In the genomic region with DNA sequence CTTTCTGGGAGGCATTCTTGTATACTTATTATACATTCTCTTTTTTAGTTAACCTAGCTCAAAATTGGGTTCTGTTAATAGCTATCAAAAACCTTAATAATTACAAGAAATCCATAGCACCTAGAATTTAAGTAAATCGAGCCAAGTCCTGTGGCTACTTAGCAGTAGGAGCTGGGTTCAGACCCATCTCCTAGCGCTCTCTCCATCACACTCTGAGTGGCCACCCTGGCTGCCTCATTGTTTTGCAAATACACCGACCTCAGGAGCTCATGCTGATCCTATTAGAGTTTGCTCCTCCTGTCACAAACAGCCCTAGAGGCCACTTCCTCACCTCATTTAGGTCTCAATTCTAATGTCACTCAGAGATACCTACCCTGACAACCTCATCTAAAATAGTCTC, we compare ENCODE assay signal across 32 cellular contexts. TPM values are rescaled to one million over a fixed set of nuclear protein-coding genes. Genes with fewer than 3 reads are reported as not detected.
A peak's percentile ranks its signal among the peaks of the same experiment; 100 is the strongest.
DNase-seq lines count a peak whose midpoint lies in the region; ATAC-seq, FAIRE-seq and TF ChIP-seq lines count a peak whose summit lies in the region.
"Had no signal": no experiment of that assay in that cellular context is flagged by ENCODE, and none has a peak within 500 bp of the region (broad histone marks: within the 10 kb centered on the region; RNA-seq: fewer than 3 reads in every experiment).

No MANE protein-coding gene starts in this region.

- TF ChIP-seq CTCF in A549 (IDR thresholded peaks at IDR 0.05) (no peak), left ventricle myocardium inferior (IDR thresholded peaks at IDR 0.05; ENCODE audit: borderline replicate concordance) (no peak)

- no peak for FAIRE-seq in A549 (lab: Jason Lieb, UNC)
- FAIRE-seq: endometrium, RCC 7860, small intestine, TTC549 had no signal

- TF ChIP-seq RAD21 in A549 (conservative IDR thresholded peaks at IDR 0.05 in 1 of 2, IDR thresholded peaks at IDR 0.05 in 1 of 2): no peak

- peaks cover 41% of the 10 kb centered on the region for H3K4me1 Mint-ChIP-seq in activated CD4-positive, alpha-beta memory T cell treated with anti-CD3 and anti-CD28 coated beads for 36 hours (ENCODE audit: low read depth)

- WGBS in A549 (ENCODE audit: missing lambda C conversion rate): 80% methylated on average over 3 of the region's 3 CpGs

- intact Hi-C loops in activated CD4-positive, alpha-beta memory T cell treated with anti-CD3 and anti-CD28 coated beads for 36 hours (cut with micrococcal nuclease): loop anchor here (5.0 kb wide), 1 partner anchor 159 kb away; no protein-coding TSS in a partner anchor
- intact Hi-C loops in left ventricle myocardium inferior (cut with micrococcal nuclease): no loop called here

- H3K4me2 ChIP-seq in A549: peak overlapping the region; percentile 69; the same call in 2 of the 3 replicates

- H3K4me3 ChIP-seq in A549: no peak overlapping the region
- H3K4me3 ChIP-seq in H7 (ENCODE audit: insufficient read depth, low read depth, low read length): no peak overlapping the region
- peak overlapping the region; percentile 30 for H3K4me3 ChIP-seq in adipocyte (ENCODE audit: low read length)
- no peak overlapping the region for H3K4me3 ChIP-seq in left ventricle myocardium inferior
- H3K4me3 ChIP-seq: ascending aorta, gastroesophageal sphincter, SJCRH30, transverse colon had no signal

- ATAC-seq in A549 (no peak), GM21390 (IDR thresholded peaks at IDR 0.05; ENCODE audit: unreplicated experiment) (no peak)
- ATAC-seq: gastroesophageal sphincter; naive thymus-derived CD8-positive, alpha-beta T cell had no signal

- H3K4me1 ChIP-seq in A549 (peaks cover 29% of the 10 kb centered on the region), adipocyte (ENCODE audit: control insufficient read depth, insufficient read depth, low read length) (peaks cover 37% of the 10 kb centered on the region), left ventricle myocardium inferior (peaks cover 24% of the 10 kb centered on the region)
- H3K4me1 ChIP-seq: ascending aorta, BE2C, gastroesophageal sphincter, transverse colon had no signal

- TF ChIP-seq EP300 in A549 (IDR thresholded peaks at IDR 0.05): no peak

- no peak overlapping the region for H3K27ac Mint-ChIP-seq in activated CD4-positive, alpha-beta memory T cell treated with anti-CD3 and anti-CD28 coated beads for 36 hours
- H3K27ac Mint-ChIP-seq: activated naive CD8-positive, alpha-beta T cell; T-helper 1 cell treated with Interleukin-12 subunit alpha and Interleukin-12 subunit beta and Interleukin-4 antibody, amounts not matched to agents 30 μg/mL and 1 μg/mL, for 36 hours had no signal

- H3K9ac ChIP-seq in adipocyte (ENCODE audit: low read length): no peak overlapping the region

- no peaks in the 10 kb centered on the region for H3K9me3 Mint-ChIP-seq in activated CD4-positive, alpha-beta memory T cell treated with anti-CD3 and anti-CD28 coated beads for 36 hours
- H3K9me3 Mint-ChIP-seq: CD8-positive, alpha-beta memory T cell; naive thymus-derived CD8-positive, alpha-beta T cell; T-helper 1 cell treated with Interleukin-12 subunit alpha and Interleukin-12 subunit beta and Interleukin-4 antibody, amounts not matched to agents 30 μg/mL and 1 μg/mL, for 36 hours had no signal

- H3K9me3 ChIP-seq in A549: peaks cover 7% of the 10 kb centered on the region; the same call in 1 of the 3 replicates
- no peaks in the 10 kb centered on the region for H3K9me3 ChIP-seq in adipocyte (ENCODE audit: control insufficient read depth, low read length)
- peaks cover 5% of the 10 kb centered on the region for H3K9me3 ChIP-seq in left ventricle myocardium inferior (replicated peaks)
- H3K9me3 ChIP-seq: ascending aorta, BE2C, gastroesophageal sphincter, SJCRH30, transverse colon had no signal

- TF ChIP-seq POLR2A in A549 (IDR thresholded peaks at IDR 0.05; ENCODE audit: low read length): no peak

- peaks cover 2% of the 10 kb centered on the region for H3K27me3 Mint-ChIP-seq in activated CD4-positive, alpha-beta memory T cell treated with anti-CD3 and anti-CD28 coated beads for 36 hours
- H3K27me3 Mint-ChIP-seq: CD8-positive, alpha-beta memory T cell had no signal

- no peak overlapping the region for H3K4me3 Mint-ChIP-seq in activated CD4-positive, alpha-beta memory T cell treated with anti-CD3 and anti-CD28 coated beads for 36 hours
- H3K4me3 Mint-ChIP-seq: activated naive CD8-positive, alpha-beta T cell; CD8-positive, alpha-beta memory T cell; naive thymus-derived CD8-positive, alpha-beta T cell; T-helper 1 cell treated with Interleukin-12 subunit alpha and Interleukin-12 subunit beta and Interleukin-4 antibody, amounts not matched to agents 30 μg/mL and 1 μg/mL, for 36 hours had no signal

- H3K36me3 Mint-ChIP-seq in activated CD4-positive, alpha-beta memory T cell treated with anti-CD3 and anti-CD28 coated beads for 36 hours: no peaks in the 10 kb centered on the region
- H3K36me3 Mint-ChIP-seq: naive thymus-derived CD8-positive, alpha-beta T cell had no signal

- H3K27me3 ChIP-seq in H7 (ENCODE audit: control insufficient read depth, insufficient read depth, low read length) (no peaks in the 10 kb centered on the region), adipocyte (replicated peaks; ENCODE audit: control insufficient read depth, insufficient read depth, low read length) (no peaks in the 10 kb centered on the region), left ventricle myocardium inferior (ENCODE audit: low read depth) (no peaks in the 10 kb centered on the region)
- H3K27me3 ChIP-seq: ascending aorta, BE2C, gastroesophageal sphincter, SJCRH30, transverse colon had no signal

- peak overlapping the region; percentile 60 to 81; a peak in 5 of 6 replicates for H3K27ac ChIP-seq in A549
- no peak overlapping the region for H3K27ac ChIP-seq in left ventricle myocardium inferior (replicated peaks)
- H3K27ac ChIP-seq: ascending aorta, gastroesophageal sphincter, SJCRH30, transverse colon had no signal

- POLR2A ChIA-PET in A549 (lab: Yijun Ruan, JAX): no interaction called here
- POLR2A ChIA-PET in activated CD4-positive, alpha-beta memory T cell treated with anti-CD3 and anti-CD28 coated beads for 36 hours (lab: Charles Lee): no interaction called here

- DNase-seq in A549 (ENCODE audit: low read depth in 1 of 2, low spot score in 1 of 2): no peak
- DNase-seq in H7: peak; percentile 68
- DNase-seq in adipocyte (ENCODE audit: low read depth): no peak
- peak; percentile 14 for DNase-seq in iPS DF 4.7 (ENCODE audit: extremely low read depth, low spot score)
- DNase-seq in DMS53 treated with DMSO at 0.1 percent for 48 hours (lab: John Stamatoyannopoulos, UW; ENCODE audit: unreplicated experiment): no peak
- no peak for DNase-seq in activated CD4-positive, alpha-beta memory T cell treated with anti-CD3 and anti-CD28 coated beads for 36 hours
- DNase-seq in left ventricle myocardium inferior: no peak
- DNase-seq: ACHN; activated CD4-positive, CD25-positive, alpha-beta regulatory T cell treated with anti-CD3 and anti-CD28 coated beads, Interleukin-2, amount 50 U/mL, for 72 hours; activated T-cell treated with anti-CD3 and anti-CD28 coated beads for 4 hours; BE2C; CD8-positive, alpha-beta memory T cell; central memory CD4-positive, alpha-beta T cell; dermis blood vessel endothelial cell; DMS79; hippocampal formation; naive thymus-derived CD8-positive, alpha-beta T cell; NCI-H187; NCI-H2171 treated with DMSO at 0.1 percent for 48 hours; NCI-H524 treated with DMSO at 0.1 percent for 48 hours; SJCRH30; small intestine; stimulated activated CD4-positive, alpha-beta T cell treated with anti-CD3 and anti-CD28 coated beads, Interleukin-1b, Interleukin-23, amount 100 ng/mL, for 48 hours; transverse colon had no signal

- CTCF ChIA-PET in A549 (lab: Yijun Ruan, JAX): interaction anchor here (0.9 to 1.5 kb wide), 5 partner anchors 10 to 206 kb away, joined by 3 to 4 read pairs (median 3); partner anchors contain the start of gene OSBPL3
- CTCF ChIA-PET in activated CD4-positive, alpha-beta memory T cell treated with anti-CD3 and anti-CD28 coated beads for 36 hours (lab: Charles Lee): interaction anchor here (1.1 to 2.2 kb wide), 4 partner anchors 44 to 214 kb away, joined by 4 to 10 read pairs (median 6); no protein-coding TSS in a partner anchor

- H3K36me3 ChIP-seq in H7 (replicated peaks; ENCODE audit: control insufficient read depth, insufficient read depth, low read length) (no peaks in the 10 kb centered on the region), adipocyte (ENCODE audit: control insufficient read depth, insufficient read depth, low read length, severe bottlenecking) (no peaks in the 10 kb centered on the region), left ventricle myocardium inferior (no peaks in the 10 kb centered on the region)
- H3K36me3 ChIP-seq: ascending aorta, BE2C, gastroesophageal sphincter, SJCRH30, transverse colon had no signal

TF ChIP-seq in A549, 52 proteins besides CTCF, POLR2A, EP300 and RAD21 (continues in another document):
- TF ChIP-seq SMC3 (IDR thresholded peaks at IDR 0.05) (no peak), POLR2AphosphoS2 (conservative IDR thresholded peaks at IDR 0.05; ENCODE audit: low read length) (no peak), JUNB (IDR thresholded peaks at IDR 0.05) (no peak)
- TF ChIP-seq, protein P1, sequence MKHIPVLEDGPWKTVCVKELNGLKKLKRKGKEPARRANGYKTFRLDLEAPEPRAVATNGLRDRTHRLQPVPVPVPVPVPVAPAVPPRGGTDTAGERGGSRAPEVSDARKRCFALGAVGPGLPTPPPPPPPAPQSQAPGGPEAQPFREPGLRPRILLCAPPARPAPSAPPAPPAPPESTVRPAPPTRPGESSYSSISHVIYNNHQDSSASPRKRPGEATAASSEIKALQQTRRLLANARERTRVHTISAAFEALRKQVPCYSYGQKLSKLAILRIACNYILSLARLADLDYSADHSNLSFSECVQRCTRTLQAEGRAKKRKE (CRISPR knock-in tag; IDR thresholded peaks at IDR 0.05; ENCODE audit: low read depth): no peak
- TF ChIP-seq, protein P2, sequence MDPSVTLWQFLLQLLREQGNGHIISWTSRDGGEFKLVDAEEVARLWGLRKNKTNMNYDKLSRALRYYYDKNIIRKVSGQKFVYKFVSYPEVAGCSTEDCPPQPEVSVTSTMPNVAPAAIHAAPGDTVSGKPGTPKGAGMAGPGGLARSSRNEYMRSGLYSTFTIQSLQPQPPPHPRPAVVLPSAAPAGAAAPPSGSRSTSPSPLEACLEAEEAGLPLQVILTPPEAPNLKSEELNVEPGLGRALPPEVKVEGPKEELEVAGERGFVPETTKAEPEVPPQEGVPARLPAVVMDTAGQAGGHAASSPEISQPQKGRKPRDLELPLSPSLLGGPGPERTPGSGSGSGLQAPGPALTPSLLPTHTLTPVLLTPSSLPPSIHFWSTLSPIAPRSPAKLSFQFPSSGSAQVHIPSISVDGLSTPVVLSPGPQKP (IDR thresholded peaks at IDR 0.05; ENCODE audit: low read depth, low read length): no peak

RNA-seq across cellular contexts. Expression of gene OSBPL3, which starts 46.2 kb away (rescaled TPM):
- polyA plus RNA-seq in A549 (2011; rRNA removed) (17.4 and 17.8 TPM in 2 replicates), A549 (2017; fragmentation: RNase III; extraction: RNeasy Plus Mini Kit Qiagen cat#74134 plus additional on column Dnase treatment) (10.9 to 13.0 TPM (median 13.0 TPM) in 3 replicates)
- 4.5 and 5.1 TPM in 2 replicates for polyA plus RNA-seq in A549 (2012; cell fraction: cytosol; rRNA removed)
- 13.1 and 14.7 TPM in 2 replicates for polyA plus RNA-seq in A549 (2012; cell fraction: nucleus; rRNA removed)
- polyA minus RNA-seq in A549 (2011; rRNA and poly(A)+ RNA removed): 11.0 and 14.4 TPM in 2 replicates
- total RNA-seq in H7 (2014; rRNA removed; shearing (Covaris generic)): 8.8 and 9.3 TPM in 2 replicates
- 10 to 100 TPM; 41.2 to 45.1 TPM for total RNA-seq in activated CD4-positive, alpha-beta memory T cell treated with anti-CD3 and anti-CD28 coated beads for 36 hours
- 4.3 TPM for total RNA-seq in left ventricle myocardium inferior

Comparison
In these comparisons a context has a peak if more than half of its experiments do, and no peak if none do; other contexts are left out.
1. DNase-seq: peak in H7 (single experiment) and iPS DF 4.7 (single experiment); none in A549 (0 of 2), adipocyte (single experiment), DMS53 treated with DMSO at 0.1 percent for 48 hours (single experiment), activated CD4-positive, alpha-beta memory T cell treated with anti-CD3 and anti-CD28 coated beads for 36 hours (single experiment) and left ventricle myocardium inferior (single experiment).